In the genomic region with DNA sequence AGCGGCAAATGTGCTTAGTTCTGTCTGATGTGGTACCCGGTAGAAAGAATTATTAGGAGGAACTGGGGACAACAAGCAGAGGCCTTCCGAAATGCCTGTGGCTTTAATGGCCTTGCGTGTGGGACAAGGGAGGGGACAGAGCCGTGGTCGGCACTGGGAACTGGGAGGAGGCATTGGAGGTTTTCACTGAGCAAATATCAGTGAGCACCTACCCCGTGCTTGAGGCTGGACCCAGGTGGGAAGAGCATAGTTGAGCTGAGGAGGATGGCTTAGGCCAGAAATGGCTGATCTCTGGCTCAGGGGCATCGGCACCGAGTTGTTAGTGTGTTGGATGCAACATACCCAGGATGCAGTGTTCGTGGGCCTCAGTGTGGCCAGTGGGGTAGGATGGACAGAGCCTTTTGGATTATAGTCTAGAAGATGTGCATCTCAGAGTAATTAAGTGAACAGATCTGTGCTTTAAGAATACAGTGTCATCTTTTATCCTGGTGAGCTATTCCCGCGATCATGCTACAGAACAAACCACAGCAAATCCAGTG, we compare ENCODE assay signal across 20 cellular contexts.
"Had no signal": no experiment of that assay in that cellular context is flagged by ENCODE, and none has a peak within 500 bp of the region (broad histone marks: within the 10 kb centered on the region; RNA-seq: fewer than 3 reads in every experiment).

No MANE protein-coding gene starts in this region.

- H3K4me3 ChIP-seq: MG63, SJSA1, SK-N-MC had no signal

- H3K27me3 ChIP-seq: MG63 had no signal

- H3K36me3 ChIP-seq: MG63, SJSA1 had no signal

- H3K27ac ChIP-seq: SJSA1, SK-N-MC had no signal

- DNase-seq: IMR-90, Karpas-422, KG1, MG63, NCI-H1092 treated with DMSO at 0.1 percent for 48 hours, NCI-H1436, NCI-H2029, NCI-H2081 treated with DMSO at 0.1 percent for 48 hours, NCI-H2171, NCI-H226, NCI-H446, NCI-H524 treated with DMSO at 0.1 percent for 48 hours, NCI-H69, NCI-H774, Right ventricle myocardium superior, RPMI8226, SIG-M5 had no signal

- ATAC-seq: HepG2 had no signal

- H3K9me3 ChIP-seq: MG63, SJSA1 had no signal
